Comparison of ENCODE assay signal across 3 cellular contexts in the genomic region with DNA sequence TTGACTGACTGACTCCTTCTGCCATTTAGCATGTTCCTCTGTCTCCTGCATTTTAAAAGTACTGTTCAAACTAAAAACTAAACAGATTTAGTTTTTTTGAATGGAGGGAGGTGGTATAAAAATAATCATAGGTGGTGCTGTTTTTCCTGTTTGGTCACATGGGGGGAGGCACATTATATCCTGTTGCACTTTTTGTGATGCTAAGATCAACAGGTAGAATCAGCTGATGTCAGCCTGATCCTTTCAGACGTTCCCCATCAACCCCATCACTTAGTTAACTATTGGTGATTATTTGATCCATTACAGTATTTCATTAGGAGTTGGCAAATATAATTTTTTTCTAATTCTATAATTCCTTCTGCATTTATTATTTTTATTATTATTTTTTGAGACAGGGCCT.
"Had no signal": no experiment of that assay in that cellular context is flagged by ENCODE, and none has a peak within 500 bp of the region (broad histone marks: within the 10 kb centered on the region; RNA-seq: fewer than 3 reads in every experiment).

No MANE protein-coding gene starts in this region.

- DNase-seq: GDM1, GF-D8 had no signal

- ATAC-seq: GM12878 had no signal

- H3K4me3 ChIP-seq: GM12878 had no signal
